In genomic region chr11:116690623-116691022, GRCh38 we compare ENCODE assay signal across 20 cellular contexts.
"Had no signal": no experiment of that assay in that cellular context is flagged by ENCODE, and none has a peak within 500 bp of the region (broad histone marks: within the 10 kb centered on the region; RNA-seq: fewer than 3 reads in every experiment).

No MANE protein-coding gene starts in this region.

- H3K36me3 Mint-ChIP-seq: activated naive CD8-positive, alpha-beta T cell; naive B cell; type B pancreatic cell had no signal

- H3K4me3 ChIP-seq: adrenal gland, ascending aorta, lower lobe of right lung, thoracic aorta, vagina had no signal

- H3K27me3 ChIP-seq: adrenal gland, ascending aorta, foreskin keratinocyte, vagina had no signal

- ATAC-seq: foreskin keratinocyte, lower lobe of right lung had no signal

- H3K9me3 Mint-ChIP-seq: activated T-helper 2 cell treated with anti-CD3 and anti-CD28 coated beads, Interferon-gamma antibody, Interleukin-2, Interleukin-4, amounts not matched to agents 10 μg/mL and 5 μg/mL and 100 μg/mL, durations not matched to agents 14 hours and 24 hours and 36 hours; naive B cell; type B pancreatic cell had no signal

- H3K4me1 ChIP-seq: adrenal gland, ascending aorta, lower lobe of right lung, vagina had no signal

- H3K27ac ChIP-seq: adrenal gland, ascending aorta, foreskin keratinocyte, lower lobe of right lung, thoracic aorta, vagina, WERI-Rb-1 had no signal

- H3K4me3 Mint-ChIP-seq: activated naive CD8-positive, alpha-beta T cell; naive B cell; type B pancreatic cell had no signal

- H3K27ac Mint-ChIP-seq: activated naive CD8-positive, alpha-beta T cell; activated T-helper 2 cell treated with anti-CD3 and anti-CD28 coated beads, Interferon-gamma antibody, Interleukin-2, Interleukin-4, amounts not matched to agents 10 μg/mL and 5 μg/mL and 100 μg/mL, durations not matched to agents 14 hours and 24 hours and 36 hours; type B pancreatic cell had no signal

- H3K36me3 ChIP-seq: adrenal gland, ascending aorta, lower lobe of right lung, thoracic aorta, vagina, WERI-Rb-1 had no signal

- DNase-seq: activated CD4-positive, CD25-positive, alpha-beta regulatory T cell treated with anti-CD3 and anti-CD28 coated beads, Interleukin-2, amount 50 U/mL, for 72 hours; activated naive CD4-positive, alpha-beta T cell; activated T-cell treated with anti-CD3 and anti-CD28 coated beads, Interleukin-2, amount 50 U/mL, for 1 hour; central memory CD4-positive, alpha-beta T cell; effector memory CD4-positive, alpha-beta T cell; foreskin keratinocyte; kidney; naive B cell; occipital lobe; stimulated activated CD4-positive, alpha-beta T cell treated with anti-CD3 and anti-CD28 coated beads, Interleukin-4, amount 100 ng/mL, for 24 hours; stimulated activated naive CD4-positive, alpha-beta T cell treated with Interleukin-2 at 50 U/mL for 16 hours; WERI-Rb-1 had no signal
